In genomic region chr14:75660630-75661498, GRCh38 we compare ENCODE assay signal across 8 cellular contexts. TPM values are rescaled to one million over a fixed set of nuclear protein-coding genes. Genes with fewer than 3 reads are reported as not detected.
DNase-seq lines count a peak whose midpoint lies in the region; ATAC-seq and TF ChIP-seq lines count a peak whose summit lies in the region.

TSS of gene ERG28 (minus strand) at chr14:75660876. CDS start at chr14:75657502, 3,374 bp downstream.
A gene with protein sequence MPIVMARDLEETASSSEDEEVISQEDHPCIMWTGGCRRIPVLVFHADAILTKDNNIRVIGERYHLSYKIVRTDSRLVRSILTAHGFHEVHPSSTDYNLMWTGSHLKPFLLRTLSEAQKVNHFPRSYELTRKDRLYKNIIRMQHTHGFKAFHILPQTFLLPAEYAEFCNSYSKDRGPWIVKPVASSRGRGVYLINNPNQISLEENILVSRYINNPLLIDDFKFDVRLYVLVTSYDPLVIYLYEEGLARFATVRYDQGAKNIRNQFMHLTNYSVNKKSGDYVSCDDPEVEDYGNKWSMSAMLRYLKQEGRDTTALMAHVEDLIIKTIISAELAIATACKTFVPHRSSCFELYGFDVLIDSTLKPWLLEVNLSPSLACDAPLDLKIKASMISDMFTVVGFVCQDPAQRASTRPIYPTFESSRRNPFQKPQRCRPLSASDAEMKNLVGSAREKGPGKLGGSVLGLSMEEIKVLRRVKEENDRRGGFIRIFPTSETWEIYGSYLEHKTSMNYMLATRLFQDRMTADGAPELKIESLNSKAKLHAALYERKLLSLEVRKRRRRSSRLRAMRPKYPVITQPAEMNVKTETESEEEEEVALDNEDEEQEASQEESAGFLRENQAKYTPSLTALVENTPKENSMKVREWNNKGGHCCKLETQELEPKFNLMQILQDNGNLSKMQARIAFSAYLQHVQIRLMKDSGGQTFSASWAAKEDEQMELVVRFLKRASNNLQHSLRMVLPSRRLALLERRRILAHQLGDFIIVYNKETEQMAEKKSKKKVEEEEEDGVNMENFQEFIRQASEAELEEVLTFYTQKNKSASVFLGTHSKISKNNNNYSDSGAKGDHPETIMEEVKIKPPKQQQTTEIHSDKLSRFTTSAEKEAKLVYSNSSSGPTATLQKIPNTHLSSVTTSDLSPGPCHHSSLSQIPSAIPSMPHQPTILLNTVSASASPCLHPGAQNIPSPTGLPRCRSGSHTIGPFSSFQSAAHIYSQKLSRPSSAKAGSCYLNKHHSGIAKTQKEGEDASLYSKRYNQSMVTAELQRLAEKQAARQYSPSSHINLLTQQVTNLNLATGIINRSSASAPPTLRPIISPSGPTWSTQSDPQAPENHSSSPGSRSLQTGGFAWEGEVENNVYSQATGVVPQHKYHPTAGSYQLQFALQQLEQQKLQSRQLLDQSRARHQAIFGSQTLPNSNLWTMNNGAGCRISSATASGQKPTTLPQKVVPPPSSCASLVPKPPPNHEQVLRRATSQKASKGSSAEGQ (N-terminal part only) (plus strand): TSS chr14:75661246. CDS start chr14:75663150, 1,904 bp downstream.

- H3K27ac Mint-ChIP-seq in CD8-positive, alpha-beta memory T cell = peak within 1 kb of the TSS; percentile 89 to 100 (median 96)

- no peaks in the 10 kb centered on the region for H3K36me3 ChIP-seq in CD8-positive, alpha-beta memory T cell (ENCODE audit: insufficient read depth, low read length)
- H3K36me3 ChIP-seq in lung (ENCODE audit: control insufficient read depth in 2 of 2, insufficient read depth in 2 of 2, low read length in 2 of 2) = peaks cover 2 to 7% of the 10 kb centered on the region in 2 donors

- CTCF ChIA-PET in CD8-positive, alpha-beta memory T cell (lab: Charles Lee) = interaction anchor here (0.6 to 12.0 kb wide), 3 partner anchors 26 to 321 kb away, joined by 3 to 178 read pairs (median 4); partner anchors contain the start of genes FLVCR2 and TGFB3

- DNase-seq in CD8-positive, alpha-beta memory T cell = peak; percentile 92 to 97 (median 96)
- peak; percentile 95 for DNase-seq in HS-5 (ENCODE audit: low read depth)
- peak; percentile 98 for DNase-seq in NK-92 treated with Interleukin-12 subunit alpha and Interleukin-12 subunit beta, amount 100 ng/mL, for 24 hours (lab: John Stamatoyannopoulos, UW)
- DNase-seq in activated CD8-positive, alpha-beta memory T cell treated with anti-CD3 and anti-CD28 coated beads for 24 hours = peak; percentile 97
- peak; percentile 97 for DNase-seq in effector CD8-positive, alpha-beta T cell (lab: John Stamatoyannopoulos, UW)
- peak; percentile 96 for DNase-seq in lung (ENCODE audit: low spot score)
- DNase-seq in stimulated activated CD4-positive, alpha-beta T cell treated with anti-CD3 and anti-CD28 coated beads, TNF-alpha, amount 100 ng/mL, for 4 hours (ENCODE audit: low read depth in 3 of 3) = peak; percentile 92

- H3K36me3 Mint-ChIP-seq in CD8-positive, alpha-beta memory T cell = peaks cover 0 to 49% (median 6%) of the 10 kb centered on the region in 3 donors

- WGBS in lung, 2 donors = 0% methylated on average over 59 to 60 of the region's 60 CpGs

- peak within 1 kb of the TSS; percentile 89 for H3K4me3 ChIP-seq in CD8-positive, alpha-beta memory T cell (ENCODE audit: low read length)
- peak within 1 kb of the TSS; percentile 93 for H3K4me3 ChIP-seq in lung

- H3K4me1 ChIP-seq in CD8-positive, alpha-beta memory T cell (ENCODE audit: insufficient read depth, low read length) = no peaks in the 10 kb centered on the region
- peaks cover 0 to 8% of the 10 kb centered on the region in 2 donors for H3K4me1 ChIP-seq in lung (ENCODE audit: control insufficient read depth in 2 of 2, insufficient read depth in 2 of 2, low read length in 2 of 2)

- no peak for TF ChIP-seq CTCF in lung (IDR thresholded peaks at IDR 0.05; ENCODE audit: control extremely low read depth, extremely low read depth)

- ATAC-seq in GM19468 (IDR thresholded peaks at IDR 0.05; ENCODE audit: extremely low read depth, unreplicated experiment) (peak; percentile 96), lung (ENCODE audit: insufficient read depth, low FRiP score) (peak; percentile 98)

- peaks cover 0 to 4% of the 10 kb centered on the region in 2 donors for H3K27me3 Mint-ChIP-seq in CD8-positive, alpha-beta memory T cell

- peak within 1 kb of the TSS; percentile 89 to 98 (median 95) for H3K4me3 Mint-ChIP-seq in CD8-positive, alpha-beta memory T cell

- peak within 1 kb of the TSS; percentile 97 for H3K27ac ChIP-seq in CD8-positive, alpha-beta memory T cell (ENCODE audit: low read depth, low read length)
- peak within 1 kb of the TSS; percentile 92 to 98 for H3K27ac ChIP-seq in lung (ENCODE audit: low read depth in 1 of 2, low read length in 1 of 2)

- no peaks in the 10 kb centered on the region for H3K27me3 ChIP-seq in CD8-positive, alpha-beta memory T cell (ENCODE audit: insufficient read depth, low read length, poor library complexity, severe bottlenecking)
- H3K27me3 ChIP-seq in lung (ENCODE audit: control insufficient read depth, insufficient read depth) = no peaks in the 10 kb centered on the region

- no peaks in the 10 kb centered on the region for H3K9me3 Mint-ChIP-seq in CD8-positive, alpha-beta memory T cell

- no peaks in the 10 kb centered on the region for H3K9me3 ChIP-seq in CD8-positive, alpha-beta memory T cell (ENCODE audit: low read length)
- no peaks in the 10 kb centered on the region for H3K9me3 ChIP-seq in lung (ENCODE audit: control insufficient read depth in 2 of 2, insufficient read depth in 1 of 2, low read length in 1 of 2)

- POLR2A ChIA-PET in CD8-positive, alpha-beta memory T cell (lab: Charles Lee) = interaction anchor here (0.6 to 1.4 kb wide), 7 partner anchors 94 to 898 kb away, joined by 3 to 10 read pairs (median 3); partner anchors contain the start of genes TGFB3 and YLPM1

- H3K4me1 Mint-ChIP-seq in CD8-positive, alpha-beta memory T cell = peaks cover 22 to 53% (median 41%) of the 10 kb centered on the region in 3 donors

RNA-seq across cellular contexts. Expression of gene ERG28, which starts in this region (rescaled TPM):
- 10 to 100 TPM; 18.5 to 18.8 TPM for total RNA-seq in CD8-positive, alpha-beta memory T cell
- polyA plus RNA-seq in CD8-positive, alpha-beta memory T cell = 31.4 TPM
- 10 to 100 TPM; 13.6 to 41.1 TPM for total RNA-seq in lung
- polyA plus RNA-seq in lung = 10 to 100 TPM; 39.3 to 67.2 TPM

RNA-seq across cellular contexts. Expression of the second gene that starts in this region (rescaled TPM):
- total RNA-seq in CD8-positive, alpha-beta memory T cell = 10 to 100 TPM; 33.7 to 35.1 TPM
- 12.5 TPM for polyA plus RNA-seq in CD8-positive, alpha-beta memory T cell
- total RNA-seq in lung = 10 to 100 TPM; 45.3 to 58.6 TPM
- 10 to 100 TPM; 10.3 to 12.2 TPM for polyA plus RNA-seq in lung

Comparison
In these comparisons a context has a peak if more than half of its experiments do, and no peak if none do; other contexts are left out.
1. Peak in every context shown above with its lines: DNase-seq, ATAC-seq, H3K4me3 ChIP-seq and H3K27ac ChIP-seq.